Comparison of ENCODE assay signal across 8 cellular contexts in the genomic region with DNA sequence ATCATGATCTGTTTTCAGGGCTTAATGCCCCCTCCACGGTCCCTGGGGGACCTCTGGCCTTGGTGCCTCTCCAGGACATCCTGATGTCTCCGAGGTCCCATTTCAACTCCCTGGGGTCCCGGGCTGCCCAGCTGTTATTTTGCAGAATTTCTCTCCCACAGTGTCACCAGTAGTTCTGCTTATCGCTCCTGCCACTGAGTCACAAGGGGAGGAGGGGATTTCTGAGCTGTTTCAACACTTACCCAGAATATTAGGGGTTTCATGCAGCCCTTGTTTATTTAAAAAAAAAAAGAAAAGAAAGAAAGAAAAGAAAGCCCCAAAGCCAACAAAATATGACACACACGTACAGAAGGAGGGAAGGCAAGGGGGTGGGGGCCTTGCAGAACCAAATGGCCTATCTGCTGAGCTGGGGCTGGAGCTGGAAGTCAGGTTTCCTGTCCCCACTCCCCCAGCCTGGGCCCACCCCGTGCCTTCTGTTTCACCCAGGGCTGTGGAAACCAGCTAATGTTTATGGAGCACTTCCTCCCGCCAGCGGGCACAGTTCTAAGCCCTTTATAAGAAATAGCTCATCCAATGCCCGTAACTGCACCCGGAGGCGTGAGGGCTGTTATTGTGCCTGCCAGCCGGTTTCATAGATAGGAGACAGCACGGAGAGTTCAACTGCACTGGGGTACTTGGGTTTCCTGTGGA. TPM values are rescaled to one million over a fixed set of nuclear protein-coding genes. Genes with fewer than 3 reads are reported as not detected.
DNase-seq lines count a peak whose midpoint lies in the region; ATAC-seq and TF ChIP-seq lines count a peak whose summit lies in the region.

No MANE protein-coding gene starts in this region.

- peak overlapping the region; percentile 56 to 86 (median 59) for H3K4me3 ChIP-seq in breast epithelium
- H3K4me3 ChIP-seq in fibroblast of lung (replicated peaks in 1 of 4; ENCODE audit: control extremely low read depth in 1 of 4, insufficient read depth in 1 of 4, low read depth in 3 of 4, low read length in 4 of 4), result peak overlapping the region in 3 of 4 experiments; percentile 26 to 37 (median 34)
- no peak overlapping the region for H3K4me3 ChIP-seq in parathyroid adenoma (ENCODE audit: low read depth, low read length)
- H3K4me3 ChIP-seq in uterus, result peak overlapping the region; percentile 44 to 60

- H3K27me3 Mint-ChIP-seq in MCF 10A (ENCODE audit: insufficient read depth, unreplicated experiment), result peaks cover 15% of the 10 kb centered on the region

- BruUV-seq in MCF 10A (replicated peaks; lab: Mats Ljungman, UMichigan), result no TSS peak

- no peaks in the 10 kb centered on the region for H3K9me3 ChIP-seq in breast epithelium
- H3K9me3 ChIP-seq in fibroblast of lung (ENCODE audit: control insufficient read depth, insufficient read depth, low read depth, low read length), result no peaks in the 10 kb centered on the region
- H3K9me3 ChIP-seq in parathyroid adenoma (ENCODE audit: control insufficient read depth, low read length), result no peaks in the 10 kb centered on the region
- no peaks in the 10 kb centered on the region for H3K9me3 ChIP-seq in uterus

- no peak overlapping the region for H3K4me3 Mint-ChIP-seq in MCF 10A (ENCODE audit: unreplicated experiment)

- H3K9ac ChIP-seq in fibroblast of lung (ENCODE audit: insufficient read depth, low read length) (peak overlapping the region; percentile 26), parathyroid adenoma (no peak overlapping the region)

- peaks cover 6% of the 10 kb centered on the region for H3K4me1 Mint-ChIP-seq in MCF 10A (ENCODE audit: insufficient read depth, unreplicated experiment)

- H3K27ac Mint-ChIP-seq in MCF 10A (ENCODE audit: low read depth, unreplicated experiment), result no peak overlapping the region

- intact Hi-C loops in breast epithelium (cut with DNase I; ENCODE audit: low total_unique reads), result loop anchor here (10.0 kb wide), 1 partner anchor 203 kb away; a partner anchor contains a TSS
- intact Hi-C loops in MCF 10A (cut with micrococcal nuclease), result no loop called here
- intact Hi-C loops in uterus (cut with DNase I; ENCODE audit: low total_unique reads), result no loop called here

- no peak for DNase-seq in breast epithelium (ENCODE audit: low spot score in 2 of 2)
- DNase-seq in MCF 10A (ENCODE audit: unreplicated experiment), result no peak
- peak; percentile 86 for DNase-seq in activated CD8-positive, alpha-beta memory T cell treated with anti-CD3 and anti-CD28 coated beads for 24 hours
- DNase-seq in fibroblast of lung (ENCODE audit: low read depth in 2 of 2), result peak; percentile 44 to 61
- DNase-seq in uterus, result peak; percentile 55 to 78
- DNase-seq in D341Med (ENCODE audit: low spot score), result no peak

- H3K79me2 ChIP-seq in fibroblast of lung (ENCODE audit: control insufficient read depth, insufficient read depth, low read length) (no peaks in the 10 kb centered on the region), parathyroid adenoma (no peaks in the 10 kb centered on the region)

- peaks cover 16 to 27% of the 10 kb centered on the region in 2 donors for H3K4me1 ChIP-seq in breast epithelium
- H3K4me1 ChIP-seq in fibroblast of lung (ENCODE audit: control insufficient read depth, extremely low read depth, insufficient read depth, low read length), result peaks cover 28% of the 10 kb centered on the region
- peaks cover 28% of the 10 kb centered on the region for H3K4me1 ChIP-seq in parathyroid adenoma
- H3K4me1 ChIP-seq in uterus, result peaks cover 17 to 27% of the 10 kb centered on the region in 2 donors

- no peak for ATAC-seq in HG03565 (IDR thresholded peaks at IDR 0.05; ENCODE audit: unreplicated experiment)

- H3K4me2 ChIP-seq in fibroblast of lung (ENCODE audit: extremely low read depth, insufficient read depth, low read length) (peak overlapping the region; percentile 34), parathyroid adenoma (ENCODE audit: low read length) (no peak overlapping the region)

- no peaks in the 10 kb centered on the region for H4K20me1 ChIP-seq in fibroblast of lung (ENCODE audit: control insufficient read depth, extremely low read depth, insufficient read depth, low read length)

- no peaks in the 10 kb centered on the region for H3K36me3 ChIP-seq in breast epithelium
- no peaks in the 10 kb centered on the region for H3K36me3 ChIP-seq in fibroblast of lung (ENCODE audit: control insufficient read depth, insufficient read depth, low read length)
- no peaks in the 10 kb centered on the region for H3K36me3 ChIP-seq in parathyroid adenoma (ENCODE audit: control insufficient read depth, insufficient read depth, low read length)
- H3K36me3 ChIP-seq in uterus, result no peaks in the 10 kb centered on the region

- POLR2A ChIA-PET in MCF 10A (lab: Yijun Ruan, JAX), result interaction anchor here (0.5 to 0.7 kb wide), 2 partner anchors 47 to 138 kb away, joined by 3 to 4 read pairs; no protein-coding TSS in a partner anchor

- H3K27ac ChIP-seq in breast epithelium (peak overlapping the region; percentile 95 to 99), fibroblast of lung (ENCODE audit: insufficient read depth, low read length) (no peak overlapping the region), parathyroid adenoma (peak overlapping the region; percentile 40), uterus (peak overlapping the region; percentile 100)

- H2AFZ ChIP-seq in fibroblast of lung (ENCODE audit: low read length) (peak overlapping the region; percentile 24), parathyroid adenoma (no peak overlapping the region)

- H3K36me3 Mint-ChIP-seq in MCF 10A (ENCODE audit: insufficient read depth, unreplicated experiment), result no peaks in the 10 kb centered on the region

- TF ChIP-seq POLR2A in breast epithelium (IDR thresholded peaks at IDR 0.05) (no peak), uterus (IDR thresholded peaks at IDR 0.05) (no peak)

- TF ChIP-seq CTCF in breast epithelium (IDR thresholded peaks at IDR 0.05) (no peak), MCF 10A (IDR thresholded peaks at IDR 0.05; ENCODE audit: unreplicated experiment) (no peak), fibroblast of lung (conservative IDR thresholded peaks at IDR 0.05 in 1 of 2, IDR thresholded peaks at IDR 0.05 in 1 of 2; ENCODE audit: low read depth in 1 of 2, low read length in 2 of 2) (no peak), parathyroid adenoma (IDR thresholded peaks at IDR 0.05) (no peak), uterus (IDR thresholded peaks at IDR 0.05) (no peak)

- H3K27me3 ChIP-seq in breast epithelium (no peaks in the 10 kb centered on the region), fibroblast of lung (ENCODE audit: control insufficient read depth, insufficient read depth, low read length) (peaks cover 2% of the 10 kb centered on the region), parathyroid adenoma (ENCODE audit: control insufficient read depth, insufficient read depth, low read length) (no peaks in the 10 kb centered on the region), uterus (no peaks in the 10 kb centered on the region)

- CTCF ChIA-PET in MCF 10A (lab: Yijun Ruan, JAX), result interaction anchor here (0.6 to 2.6 kb wide), 2 partner anchors 19 to 120 kb away, joined by 3 to 10 read pairs; no protein-coding TSS in a partner anchor

- H3K9me3 Mint-ChIP-seq in MCF 10A (ENCODE audit: unreplicated experiment), result no peaks in the 10 kb centered on the region

RNA-seq across cellular contexts. Expression of a gene that starts 8.4 kb away (rescaled TPM):
- total RNA-seq in breast epithelium, result 100 to 1,000 TPM in 1 of 3 donors, 10 to 100 TPM in 2; 18.9 to 132 (median 56.4) TPM
- 3.0 and 3.4 TPM in 2 replicates for total RNA-seq in MCF 10A (2022)
- total RNA-seq in fibroblast of lung, result 7.2 and 9.7 TPM in 2 replicates
- polyA plus RNA-seq in fibroblast of lung, result 4.1 and 5.2 TPM in 2 replicates
- 12.1 TPM in 2 replicates for polyA plus RNA-seq in fibroblast of lung (2012)
- polyA minus RNA-seq in fibroblast of lung (ENCODE audit: low replicate concordance), result 5.3 and 9.2 TPM in 2 replicates
- total RNA-seq in uterus, result 10 to 100 TPM; 15.1 to 73.5 (median 36.3) TPM

RNA-seq across cellular contexts. Expression of a gene that starts 23.0 kb away (rescaled TPM):
- total RNA-seq in breast epithelium (1 to 10 TPM in 2 of 3 donors, not detected in 1; 4.3 to 6.1 TPM), MCF 10A (2022) (not detected in 2 replicates), fibroblast of lung (not detected in 2 replicates), uterus (not detected)
- polyA plus RNA-seq in fibroblast of lung, result not detected in 2 replicates
- not detected in 2 replicates for polyA plus RNA-seq in fibroblast of lung (2012)
- polyA minus RNA-seq in fibroblast of lung (ENCODE audit: low replicate concordance), result not detected in 2 replicates

Comparison
In these comparisons a context has a peak if more than half of its experiments do, and no peak if none do; other contexts are left out.
1. DNase-seq: peak in activated CD8-positive, alpha-beta memory T cell treated with anti-CD3 and anti-CD28 coated beads for 24 hours (single experiment), fibroblast of lung (2 of 2) and uterus (2 of 2); none in breast epithelium (0 of 2), MCF 10A (single experiment) and D341Med (single experiment).